In genomic region chr12:108852674-108853073, GRCh38 we compare ENCODE assay signal across 12 cellular contexts. TPM values are rescaled to one million over a fixed set of nuclear protein-coding genes. Genes with fewer than 3 reads are reported as not detected.
DNase-seq lines count a peak whose midpoint lies in the region; ATAC-seq and TF ChIP-seq lines count a peak whose summit lies in the region.
"Had no signal": no experiment of that assay in that cellular context is flagged by ENCODE, and none has a peak within 500 bp of the region (broad histone marks: within the 10 kb centered on the region; RNA-seq: fewer than 3 reads in every experiment).

No MANE protein-coding gene starts in this region.

- no peaks in the 10 kb centered on the region for H3K9me3 Mint-ChIP-seq in progenitor cell of endocrine pancreas (ENCODE audit: low read depth)
- H3K9me3 Mint-ChIP-seq in effector memory CD8-positive, alpha-beta T cell, result no peaks in the 10 kb centered on the region
- no peaks in the 10 kb centered on the region for H3K9me3 Mint-ChIP-seq in activated CD8-positive, alpha-beta T cell treated with anti-CD3 and anti-CD28 coated beads, Interleukin-2, amount 10 ng/mL, durations not matched to agents 7 days and 5 days (ENCODE audit: insufficient read depth)
- H3K9me3 Mint-ChIP-seq: stimulated activated naive CD8-positive, alpha-beta T cell treated with anti-CD3 and anti-CD28 coated beads, Interleukin-15, Interleukin-2, amounts not matched to agents 100 ng/mL and 50 ng/mL, for 24 hours had no signal

- H3K27me3 ChIP-seq in A673 (replicated peaks; ENCODE audit: insufficient read depth, low read depth, low read length, poor library complexity) (no peaks in the 10 kb centered on the region), esophagus squamous epithelium (no peaks in the 10 kb centered on the region), body of pancreas (no peaks in the 10 kb centered on the region)

- WGBS in esophagus squamous epithelium, 2 donors, result 70 to 79% methylated on average over 11 of the region's 11 CpGs
- 79 to 85% methylated on average over 11 of the region's 11 CpGs for WGBS in body of pancreas, 2 donors

- no TSS peak for BruUV-seq in A673 (replicated peaks; lab: Mats Ljungman, UMichigan)

- H3K4me3 ChIP-seq in A673 (ENCODE audit: low read depth, low read length, poor library complexity, severe bottlenecking) (no peak overlapping the region), SK-N-MC (peak overlapping the region; percentile 44), esophagus squamous epithelium (no peak overlapping the region), body of pancreas (no peak overlapping the region)

- TF ChIP-seq CTCF in A673 (conservative IDR thresholded peaks at IDR 0.05; ENCODE audit: low read depth, low read length) (no peak), esophagus squamous epithelium (IDR thresholded peaks at IDR 0.05) (no peak), progenitor cell of endocrine pancreas (IDR thresholded peaks at IDR 0.05; ENCODE audit: unreplicated experiment) (no peak), body of pancreas (IDR thresholded peaks at IDR 0.05) (no peak)

- CTCF ChIA-PET in A673 (lab: Charles Lee), result no interaction called here
- CTCF ChIA-PET in activated CD8-positive, alpha-beta T cell treated with anti-CD3 and anti-CD28 coated beads, Interleukin-2, amount 10 ng/mL, durations not matched to agents 7 days and 5 days (lab: Charles Lee), result no interaction called here

- TF ChIP-seq POLR2A in esophagus squamous epithelium (IDR thresholded peaks at IDR 0.05) (no peak), body of pancreas (IDR thresholded peaks at IDR 0.05) (peak in 1 of 3 donors; percentile 10)

- POLR2A ChIA-PET in A673 (lab: Charles Lee; ENCODE audit: low non-redundant PET), result no interaction called here
- POLR2A ChIA-PET in activated CD8-positive, alpha-beta T cell treated with anti-CD3 and anti-CD28 coated beads, Interleukin-2, amount 10 ng/mL, durations not matched to agents 7 days and 5 days (lab: Charles Lee), result interaction anchor here (1.7 kb wide), 1 partner anchor 14 kb away, joined by 5 read pairs; no protein-coding TSS in a partner anchor

- peaks cover 25% of the 10 kb centered on the region for H3K36me3 ChIP-seq in A673 (ENCODE audit: insufficient read depth, low read length, poor library complexity, severe bottlenecking)
- H3K36me3 ChIP-seq in SK-N-MC (ENCODE audit: insufficient read depth, low read length), result peaks cover 44% of the 10 kb centered on the region
- peaks cover 11 to 35% (median 12%) of the 10 kb centered on the region in 3 donors for H3K36me3 ChIP-seq in esophagus squamous epithelium
- H3K36me3 ChIP-seq in body of pancreas (replicated peaks in 1 of 2; ENCODE audit: insufficient read depth in 1 of 2, low read depth in 2 of 2), result no peaks in the 10 kb centered on the region

- H3K4me1 Mint-ChIP-seq in progenitor cell of endocrine pancreas (ENCODE audit: low read depth), result peaks cover 33% of the 10 kb centered on the region
- peaks cover 27 to 36% of the 10 kb centered on the region in 2 donors for H3K4me1 Mint-ChIP-seq in effector memory CD8-positive, alpha-beta T cell (ENCODE audit: low read depth in 2 of 2)
- H3K4me1 Mint-ChIP-seq in activated CD8-positive, alpha-beta T cell treated with anti-CD3 and anti-CD28 coated beads, Interleukin-2, amount 10 ng/mL, durations not matched to agents 7 days and 5 days (ENCODE audit: low read depth), result peaks cover 36% of the 10 kb centered on the region

- peak overlapping the region; percentile 21 for H3K27ac ChIP-seq in A673 (ENCODE audit: low read depth, low read length, poor library complexity, severe bottlenecking)
- peak overlapping the region; percentile 82 for H3K27ac ChIP-seq in SK-N-MC
- peak overlapping the region; percentile 52 to 97 (median 81) for H3K27ac ChIP-seq in esophagus squamous epithelium
- peak overlapping the region in 2 of 4 donors; percentile 82 to 85 for H3K27ac ChIP-seq in body of pancreas

- H3K4me1 ChIP-seq in A673 (ENCODE audit: insufficient read depth, low read length, poor library complexity, severe bottlenecking), result peaks cover 46% of the 10 kb centered on the region
- peaks cover 30 to 91% (median 47%) of the 10 kb centered on the region in 3 donors for H3K4me1 ChIP-seq in esophagus squamous epithelium
- H3K4me1 ChIP-seq in body of pancreas, result peaks cover 42% of the 10 kb centered on the region

- intact Hi-C loops in A673 (cut with micrococcal nuclease; ENCODE audit: unreplicated experiment) (loop anchor here (10.0 kb wide), 1 partner anchor 242 kb away; the partner anchor contains the start of genes ALKBH2 and UNG), esophagus squamous epithelium (cut with DNase I) (loop anchor here (10.0 kb wide), 1 partner anchor 118 kb away; the partner anchor contains the start of gene CORO1C), body of pancreas (cut with DNase I) (no loop called here)

- no peak for ATAC-seq in effector memory CD8-positive, alpha-beta T cell (replicated peaks)
- ATAC-seq in body of pancreas, result no peak
- ATAC-seq in activated CD8-positive, alpha-beta T cell treated with anti-CD3 and anti-CD28 coated beads, Interleukin-2, amount 10 ng/mL, durations not matched to agents 7 days and 5 days, result no peak

- H3K36me3 Mint-ChIP-seq in progenitor cell of endocrine pancreas (ENCODE audit: insufficient read depth), result peaks cover 21% of the 10 kb centered on the region
- H3K36me3 Mint-ChIP-seq in effector memory CD8-positive, alpha-beta T cell (ENCODE audit: insufficient read depth), result peaks cover 36% of the 10 kb centered on the region
- peaks cover 46% of the 10 kb centered on the region for H3K36me3 Mint-ChIP-seq in activated CD8-positive, alpha-beta T cell treated with anti-CD3 and anti-CD28 coated beads, Interleukin-2, amount 10 ng/mL, durations not matched to agents 7 days and 5 days (ENCODE audit: low read depth)

- H3K4me3 Mint-ChIP-seq in progenitor cell of endocrine pancreas (ENCODE audit: low read depth), result no peak overlapping the region
- no peak overlapping the region for H3K4me3 Mint-ChIP-seq in effector memory CD8-positive, alpha-beta T cell
- H3K4me3 Mint-ChIP-seq in activated CD8-positive, alpha-beta T cell treated with anti-CD3 and anti-CD28 coated beads, Interleukin-2, amount 10 ng/mL, durations not matched to agents 7 days and 5 days, result no peak overlapping the region
- H3K4me3 Mint-ChIP-seq: activated CD4-positive, alpha-beta memory T cell treated with anti-CD3 and anti-CD28 coated beads for 36 hours; stimulated activated naive CD8-positive, alpha-beta T cell treated with anti-CD3 and anti-CD28 coated beads, Interleukin-15, Interleukin-2, amounts not matched to agents 100 ng/mL and 50 ng/mL, for 24 hours had no signal

- peak overlapping the region; percentile 91 for H3K27ac Mint-ChIP-seq in progenitor cell of endocrine pancreas
- peak overlapping the region in 1 of 2 donors; percentile 65 for H3K27ac Mint-ChIP-seq in effector memory CD8-positive, alpha-beta T cell
- H3K27ac Mint-ChIP-seq in activated CD8-positive, alpha-beta T cell treated with anti-CD3 and anti-CD28 coated beads, Interleukin-2, amount 10 ng/mL, durations not matched to agents 7 days and 5 days, result no peak overlapping the region
- H3K27ac Mint-ChIP-seq: activated CD4-positive, alpha-beta memory T cell treated with anti-CD3 and anti-CD28 coated beads for 36 hours had no signal

- H3K27me3 Mint-ChIP-seq in progenitor cell of endocrine pancreas, result no peaks in the 10 kb centered on the region
- H3K27me3 Mint-ChIP-seq in effector memory CD8-positive, alpha-beta T cell, result no peaks in the 10 kb centered on the region
- no peaks in the 10 kb centered on the region for H3K27me3 Mint-ChIP-seq in activated CD8-positive, alpha-beta T cell treated with anti-CD3 and anti-CD28 coated beads, Interleukin-2, amount 10 ng/mL, durations not matched to agents 7 days and 5 days (ENCODE audit: low read depth)
- H3K27me3 Mint-ChIP-seq: activated CD4-positive, alpha-beta memory T cell treated with anti-CD3 and anti-CD28 coated beads for 36 hours; activated naive CD8-positive, alpha-beta T cell; stimulated activated naive CD8-positive, alpha-beta T cell treated with anti-CD3 and anti-CD28 coated beads, Interleukin-15, Interleukin-2, amounts not matched to agents 100 ng/mL and 50 ng/mL, for 24 hours had no signal

- H3K9me3 ChIP-seq in A673 (ENCODE audit: low read depth, low read length, poor library complexity, severe bottlenecking) (peaks cover 4% of the 10 kb centered on the region), SK-N-MC (ENCODE audit: low read depth, low read length) (no peaks in the 10 kb centered on the region), esophagus squamous epithelium (no peaks in the 10 kb centered on the region), body of pancreas (no peaks in the 10 kb centered on the region)

- DNase-seq in A673 (ENCODE audit: low spot score), result no peak
- no peak for DNase-seq in SK-N-MC (ENCODE audit: low read depth, low spot score)
- DNase-seq in esophagus squamous epithelium (lab: John Stamatoyannopoulos, UW), result no peak
- no peak for DNase-seq in progenitor cell of endocrine pancreas (ENCODE audit: low spot score, unreplicated experiment)
- no peak for DNase-seq in effector memory CD8-positive, alpha-beta T cell
- no peak for DNase-seq in body of pancreas
- DNase-seq in activated naive CD4-positive, alpha-beta T cell treated with Interleukin-2 at 50 U/mL for 16 hours, result no peak
- DNase-seq in activated CD8-positive, alpha-beta T cell treated with anti-CD3 and anti-CD28 coated beads, Interleukin-2, amount 10 ng/mL, durations not matched to agents 7 days and 5 days, result no peak
- DNase-seq: activated CD4-positive, alpha-beta memory T cell treated with anti-CD3 and anti-CD28 coated beads for 36 hours; NCI-H510A had no signal

- H3K9ac ChIP-seq in SK-N-MC (ENCODE audit: insufficient read length), result peak overlapping the region; percentile 26

RNA-seq across cellular contexts. Expression of gene SSH1, which starts 4.7 kb away (rescaled TPM):
- total RNA-seq in A673 (2021) (36.1 and 39.0 TPM in 2 replicates), esophagus squamous epithelium (10 to 100 TPM; 10.1 to 25.5 (median 12.6) TPM), progenitor cell of endocrine pancreas (37.2 and 38.8 TPM in 2 replicates), body of pancreas (10 to 100 TPM in 1 of 2 donors, 1 to 10 TPM in 1; 5.6 to 16.9 TPM)
- total RNA-seq in activated CD8-positive, alpha-beta T cell treated with anti-CD3 and anti-CD28 coated beads, Interleukin-2, amount 10 ng/mL, durations not matched to agents 7 days and 5 days, result 10 to 100 TPM; 27.5 to 29.8 TPM

RNA-seq across cellular contexts. Expression of gene DAO, which starts 27.2 kb away (rescaled TPM):
- total RNA-seq in A673 (2021), result not detected in 2 replicates
- not detected for total RNA-seq in esophagus squamous epithelium
- total RNA-seq in progenitor cell of endocrine pancreas, result not detected in 2 replicates
- total RNA-seq in body of pancreas, result not detected
- not detected for total RNA-seq in activated CD8-positive, alpha-beta T cell treated with anti-CD3 and anti-CD28 coated beads, Interleukin-2, amount 10 ng/mL, durations not matched to agents 7 days and 5 days
- total RNA-seq: activated CD4-positive, alpha-beta memory T cell treated with anti-CD3 and anti-CD28 coated beads for 36 hours had no signal
